23 cellular contexts compared by ENCODE assay signal in the genomic region with DNA sequence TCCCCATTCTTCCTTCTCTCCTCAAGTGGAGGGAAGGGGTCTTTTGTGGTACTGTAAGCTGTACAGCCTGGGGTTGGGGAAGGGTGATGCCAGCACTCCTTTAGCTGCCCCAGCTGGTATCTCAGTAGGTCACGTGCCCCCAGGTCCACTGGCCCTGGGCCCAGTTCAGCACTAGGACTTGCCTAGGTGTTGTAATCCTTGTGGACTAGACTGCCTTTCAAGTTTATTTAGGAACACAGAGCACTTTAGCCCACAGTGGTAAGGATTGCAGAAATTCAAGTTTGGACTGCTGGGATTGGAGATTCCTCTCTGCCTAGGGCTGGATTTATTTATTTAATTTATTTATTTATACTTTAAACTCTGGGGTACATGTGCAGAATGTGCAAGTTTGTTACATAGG.
"Had no signal": no experiment of that assay in that cellular context is flagged by ENCODE, and none has a peak within 500 bp of the region (broad histone marks: within the 10 kb centered on the region; RNA-seq: fewer than 3 reads in every experiment).

No MANE protein-coding gene starts in this region.

- H3K9me3 ChIP-seq: adrenal gland, SJSA1 had no signal

- DNase-seq: activated CD4-positive, alpha-beta memory T cell treated with anti-CD3 and anti-CD28 coated beads for 36 hours; activated CD4-positive, alpha-beta T cell treated with anti-CD3 and anti-CD28 coated beads for 4 hours; activated CD4-positive, alpha-beta T cell treated with anti-CD3 and anti-CD28 coated beads, Interleukin-2, amount 50 U/mL, for 1 hour; activated CD4-positive, CD25-positive, alpha-beta regulatory T cell treated with anti-CD3 and anti-CD28 coated beads, Interleukin-2, amount 50 U/mL, for 72 hours; activated CD8-positive, alpha-beta memory T cell treated with anti-CD3 and anti-CD28 coated beads, Interleukin-2, amount 50 U/mL, for 4 hours; activated gamma-delta T cell treated with Interleukin-2 at 50 U/mL for 16 hours; activated naive CD4-positive, alpha-beta T cell treated with anti-CD3 and anti-CD28 coated beads for 36 hours; activated T-cell treated with anti-CD3 and anti-CD28 coated beads for 4 hours; activated T-cell treated with anti-CD3 and anti-CD28 coated beads, Interleukin-2, amount 50 U/mL, for 4 hours; adrenal gland; central memory CD4-positive, alpha-beta T cell; NCI-H1105; NCI-H1417 treated with DMSO at 0.1 percent for 48 hours; NCI-H187 treated with DMSO at 0.1 percent for 48 hours; NCI-H345; NCI-H524 treated with DMSO at 0.1 percent for 48 hours; SHP77 treated with DMSO at 0.1 percent for 48 hours; SK-N-SH had no signal

- ATAC-seq: activated naive CD4-positive, alpha-beta T cell treated with anti-CD3 and anti-CD28 coated beads, Interleukin-2, amount 50 U/mL, for 72 hours; activated T-cell treated with anti-CD3 and anti-CD28 coated beads, Interleukin-2, amount 50 U/mL, for 4 hours; Panc1; WTC11 had no signal

- H3K36me3 ChIP-seq: adrenal gland, SJSA1 had no signal

- H3K27ac ChIP-seq: adrenal gland, KMS-11, SJSA1 had no signal

- H3K4me3 ChIP-seq: adrenal gland, SJSA1 had no signal

- H3K27me3 ChIP-seq: adrenal gland, SJSA1 had no signal

- H3K4me1 ChIP-seq: adrenal gland, SJSA1 had no signal
